Comparison of ENCODE assay signal across 9 cellular contexts in genomic region chr1:218330043-218330623, GRCh38. TPM values are rescaled to one million over a fixed set of nuclear protein-coding genes. Genes with fewer than 3 reads are reported as not detected.
DNase-seq lines count a peak whose midpoint lies in the region; ATAC-seq, FAIRE-seq and TF ChIP-seq lines count a peak whose summit lies in the region.
"Had no signal": no experiment of that assay in that cellular context is flagged by ENCODE, and none has a peak within 500 bp of the region (broad histone marks: within the 10 kb centered on the region; RNA-seq: fewer than 3 reads in every experiment).

No MANE protein-coding gene starts in this region.

- no peak overlapping the region for H3K4me3 Mint-ChIP-seq in activated CD4-positive, alpha-beta T cell treated with anti-CD3 and anti-CD28 coated beads, Interleukin-2, amount 10 ng/mL, durations not matched to agents 24 days and 14 days

- no peaks in the 10 kb centered on the region for H3K27me3 ChIP-seq in AG04450 (ENCODE audit: control insufficient read depth, insufficient read depth, low read length)
- H3K27me3 ChIP-seq in pancreas = no peaks in the 10 kb centered on the region

- no peaks in the 10 kb centered on the region for H3K9me3 ChIP-seq in AG04450 (ENCODE audit: control insufficient read depth, insufficient read depth, low read length)
- no peaks in the 10 kb centered on the region for H3K9me3 ChIP-seq in pancreas
- H3K9me3 ChIP-seq: HAP-1 had no signal

- no peaks in the 10 kb centered on the region for H3K36me3 ChIP-seq in pancreas

- CTCF ChIA-PET in AG04450 (lab: Charles Lee) = interaction anchor here (0.5 to 4.0 kb wide), 50 partner anchors 9 to 1483 kb away, joined by 3 to 50 read pairs (median 4); partner anchors contain the start of gene TGFB2

- POLR2A ChIA-PET in AG04450 (lab: Yijun Ruan, JAX) = interaction anchor here (0.5 kb wide), 1 partner anchor 546 kb away, joined by 3 read pairs; no protein-coding TSS in a partner anchor

- WGBS in pancreas, 2 donors = 18 to 20% methylated on average over 4 of the region's 4 CpGs

- no peak overlapping the region for H3K27ac Mint-ChIP-seq in activated CD4-positive, alpha-beta T cell treated with anti-CD3 and anti-CD28 coated beads, Interleukin-2, amount 10 ng/mL, durations not matched to agents 24 days and 14 days

- H3K4me1 Mint-ChIP-seq in activated CD4-positive, alpha-beta T cell treated with anti-CD3 and anti-CD28 coated beads, Interleukin-2, amount 10 ng/mL, durations not matched to agents 24 days and 14 days = no peaks in the 10 kb centered on the region

- no peaks in the 10 kb centered on the region for H3K9me3 Mint-ChIP-seq in activated CD4-positive, alpha-beta T cell treated with anti-CD3 and anti-CD28 coated beads, Interleukin-2, amount 10 ng/mL, durations not matched to agents 24 days and 14 days

- peak; percentile 55 for FAIRE-seq in GM18507 (lab: Jason Lieb, UNC)
- no peak for FAIRE-seq in pancreas (lab: Jason Lieb, UNC)

- ATAC-seq in HG03469 (IDR thresholded peaks at IDR 0.05; ENCODE audit: unreplicated experiment) = peak; percentile 52
- peak; percentile 38 to 83 (median 80) for ATAC-seq in pancreas

- H3K4me3 ChIP-seq in AG04450 (ENCODE audit: low read depth, low read length) (no peak overlapping the region), epithelial cell of proximal tubule (ENCODE audit: low read depth, low read length) (no peak overlapping the region), pancreas (no peak overlapping the region)
- H3K4me3 ChIP-seq: HAP-1 had no signal

- peak; percentile 55 for TF ChIP-seq CTCF in AG04450 (IDR thresholded peaks at IDR 0.05; ENCODE audit: low read depth, low read length)
- peak; percentile 52 for TF ChIP-seq CTCF in epithelial cell of proximal tubule (conservative IDR thresholded peaks at IDR 0.05; ENCODE audit: low read depth, low read length)
- peak in 3 of 4 donors; percentile 30 to 54 (median 43) for TF ChIP-seq CTCF in pancreas (IDR thresholded peaks at IDR 0.05)

- DNase-seq in AG04450 (ENCODE audit: low read depth, low spot score) = no peak
- no peak for DNase-seq in GM18507 (ENCODE audit: extremely low spot score, insufficient read length, low read depth)
- peak; percentile 65 for DNase-seq in OCI-M1 (lab: John Stamatoyannopoulos, UW)
- DNase-seq in epithelial cell of proximal tubule (ENCODE audit: low read depth) = no peak
- DNase-seq in pancreas = no peak
- DNase-seq in activated CD4-positive, alpha-beta T cell treated with anti-CD3 and anti-CD28 coated beads, Interleukin-2, amount 10 ng/mL, durations not matched to agents 24 days and 14 days = no peak
- no peak for DNase-seq in HuH-7 (ENCODE audit: low spot score)

- H3K27ac ChIP-seq in AG04450 (ENCODE audit: low read depth, low read length) = no peak overlapping the region
- H3K27ac ChIP-seq in pancreas = no peak overlapping the region

- peaks cover 8% of the 10 kb centered on the region for H3K36me3 Mint-ChIP-seq in activated CD4-positive, alpha-beta T cell treated with anti-CD3 and anti-CD28 coated beads, Interleukin-2, amount 10 ng/mL, durations not matched to agents 24 days and 14 days (ENCODE audit: low read depth)

- no peaks in the 10 kb centered on the region for H3K4me1 ChIP-seq in pancreas
- H3K4me1 ChIP-seq: HAP-1 had no signal

- no peaks in the 10 kb centered on the region for H3K27me3 Mint-ChIP-seq in activated CD4-positive, alpha-beta T cell treated with anti-CD3 and anti-CD28 coated beads, Interleukin-2, amount 10 ng/mL, durations not matched to agents 24 days and 14 days

- intact Hi-C loops in pancreas (cut with DNase I) = loop anchor here in 1 of 3 donors (10.0 kb wide), 2 partner anchors 745 to 1485 kb away; no protein-coding TSS in a partner anchor
- intact Hi-C loops in activated CD4-positive, alpha-beta T cell treated with anti-CD3 and anti-CD28 coated beads, Interleukin-2, amount 10 ng/mL, durations not matched to agents 24 days and 14 days (cut with micrococcal nuclease) = loop anchor here (1.0 kb wide), 1 partner anchor 191 kb away; no protein-coding TSS in a partner anchor

RNA-seq across cellular contexts. Expression of gene TGFB2, which starts 15.0 kb away (rescaled TPM):
- 10.2 and 14.8 TPM in 2 replicates for polyA plus RNA-seq in AG04450 (2011; rRNA removed)
- 6.3 and 11.5 TPM in 2 replicates for polyA minus RNA-seq in AG04450 (2011; rRNA and poly(A)+ RNA removed)
- total RNA-seq in epithelial cell of proximal tubule = 33.7 and 35.7 TPM in 2 replicates
- total RNA-seq in pancreas = 10 to 100 TPM in 2 of 6 donors, 1 to 10 TPM in 4; 2.3 to 20.3 (median 3.4) TPM
- 1 to 10 TPM; 1.6 to 2.1 TPM for polyA plus RNA-seq in pancreas
- total RNA-seq in activated CD4-positive, alpha-beta T cell treated with anti-CD3 and anti-CD28 coated beads, Interleukin-2, amount 10 ng/mL, durations not matched to agents 24 days and 14 days = not detected in 2 replicates

RNA-seq across cellular contexts. Expression of gene RRP15, which starts 45.0 kb away (rescaled TPM):
- 5.8 and 7.9 TPM in 2 replicates for polyA plus RNA-seq in AG04450 (2011; rRNA removed)
- 3.5 and 6.3 TPM in 2 replicates for polyA minus RNA-seq in AG04450 (2011; rRNA and poly(A)+ RNA removed)
- 8.1 and 9.0 TPM in 2 replicates for total RNA-seq in epithelial cell of proximal tubule
- total RNA-seq in pancreas = 10 to 100 TPM in 1 of 6 donors, 1 to 10 TPM in 5; 4.0 to 11.6 (median 7.5) TPM
- 1 to 10 TPM; 1.9 to 2.0 TPM for polyA plus RNA-seq in pancreas
- 41.0 and 44.7 TPM in 2 replicates for total RNA-seq in activated CD4-positive, alpha-beta T cell treated with anti-CD3 and anti-CD28 coated beads, Interleukin-2, amount 10 ng/mL, durations not matched to agents 24 days and 14 days
